23 cellular contexts compared by ENCODE assay signal in the genomic region with DNA sequence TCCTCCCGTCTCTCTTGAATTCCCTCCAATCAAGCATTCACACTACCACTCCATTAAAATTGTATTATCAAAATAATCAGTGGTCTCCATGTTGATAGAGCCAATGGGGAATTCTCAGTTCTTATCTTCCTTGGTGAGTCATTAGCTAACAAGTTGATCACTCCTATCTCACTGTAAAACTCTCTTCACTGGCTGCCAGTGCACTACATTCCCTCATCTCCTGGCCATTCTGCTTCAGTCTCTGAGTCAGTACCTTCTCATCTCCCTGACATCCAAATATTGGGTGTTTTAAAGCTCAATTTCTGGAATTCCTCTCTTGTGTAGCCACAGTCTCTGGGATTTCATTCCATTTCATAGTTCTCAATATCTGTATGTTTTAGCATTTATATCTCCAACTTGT.
A peak's percentile ranks its signal among the peaks of the same experiment; 100 is the strongest.
DNase-seq lines count a peak whose midpoint lies in the region; ATAC-seq and TF ChIP-seq lines count a peak whose summit lies in the region.
"Had no signal": no experiment of that assay in that cellular context is flagged by ENCODE, and none has a peak within 500 bp of the region (broad histone marks: within the 10 kb centered on the region; RNA-seq: fewer than 3 reads in every experiment).

No MANE protein-coding gene starts in this region.

- no peak for ATAC-seq in HG02763 (IDR thresholded peaks at IDR 0.05; ENCODE audit: unreplicated experiment)
- ATAC-seq: A549; natural killer cell; SK-N-SH treated with all-trans-retinoic acid at 6 μM for 48 hours; stimulated activated effector memory CD8-positive, alpha-beta T cell treated with anti-CD3 and anti-CD28 coated beads, Interleukin-12 subunit alpha, Interleukin-12 subunit beta, amount 100 ng/mL, for 72 hours had no signal

- no peak for TF ChIP-seq CTCF in epithelial cell of esophagus (IDR thresholded peaks at IDR 0.05; ENCODE audit: insufficient read depth, low read depth, low read length, missing control alignments)

- peak; percentile 48 for DNase-seq in A172 (ENCODE audit: low spot score)
- DNase-seq in GM04503 (ENCODE audit: low read depth), result peak; percentile 36
- peak; percentile 27 for DNase-seq in T1000 (lab: John Stamatoyannopoulos, UW)
- DNase-seq in epithelial cell of esophagus (ENCODE audit: low read depth), result peak; percentile 35
- no peak for DNase-seq in activated CD4-positive, alpha-beta T cell treated with anti-CD3 and anti-CD28 coated beads for 4 hours
- DNase-seq in COLO829 (ENCODE audit: low spot score), result no peak
- no peak for DNase-seq in DMS 273 (lab: John Stamatoyannopoulos, UW; ENCODE audit: unreplicated experiment)
- DNase-seq: activated naive CD4-positive, alpha-beta T cell treated with anti-CD3 and anti-CD28 coated beads, Interleukin-2, amount 10 ng/mL, durations not matched to agents 7 days and 5 days; Calu3; effector CD4-positive, alpha-beta T cell; left ventricle myocardium inferior; natural killer cell; NCI-H1694 treated with DMSO at 0.1 percent for 48 hours; spleen; stimulated activated CD4-positive, alpha-beta T cell treated with anti-CD3 and anti-CD28 coated beads, Interleukin-2, amount 100 ng/mL, for 48 hours; WERI-Rb-1 had no signal

- no peak overlapping the region for H3K4me3 ChIP-seq in epithelial cell of esophagus (ENCODE audit: low read length)
- H3K4me3 ChIP-seq: A549, ascending aorta, BLaER1, hepatocyte, left ventricle myocardium inferior, spleen had no signal

Comparison
In these comparisons a context has a peak if more than half of its experiments do, and no peak if none do; other contexts are left out.
1. DNase-seq: peak in A172 (single experiment), GM04503 (single experiment), T1000 (single experiment) and epithelial cell of esophagus (single experiment); none in activated CD4-positive, alpha-beta T cell treated with anti-CD3 and anti-CD28 coated beads for 4 hours (0 of 2), COLO829 (single experiment) and DMS 273 (single experiment).